In genomic region chr3:102005551-102005950, GRCh38 we compare ENCODE assay signal across 28 cellular contexts.
"Had no signal": no experiment of that assay in that cellular context is flagged by ENCODE, and none has a peak within 500 bp of the region (broad histone marks: within the 10 kb centered on the region; RNA-seq: fewer than 3 reads in every experiment).

No MANE protein-coding gene starts in this region.

- H3K9me3 Mint-ChIP-seq: central memory CD8-positive, alpha-beta T cell had no signal

- H3K4me1 Mint-ChIP-seq: activated CD4-positive, alpha-beta T cell treated with anti-CD3 and anti-CD28 coated beads, Interleukin-2, amount 10 ng/mL, durations not matched to agents 24 days and 14 days; central memory CD8-positive, alpha-beta T cell had no signal

- H3K27me3 Mint-ChIP-seq: activated CD8-positive, alpha-beta T cell treated with anti-CD3 and anti-CD28 coated beads for 36 hours; activated naive CD8-positive, alpha-beta T cell treated with anti-CD3 and anti-CD28 coated beads for 36 hours; activated T-cell treated with anti-CD3 and anti-CD28 coated beads, Interleukin-2, amount 50 U/mL, for 24 hours; central memory CD8-positive, alpha-beta T cell had no signal

- H3K27me3 ChIP-seq: ascending aorta, cardiac muscle cell, MG63 had no signal

- H3K27ac ChIP-seq: ascending aorta, cardiac muscle cell, PC-9, RWPE1 had no signal

- DNase-seq: activated CD4-positive, alpha-beta T cell treated with anti-CD3 and anti-CD28 coated beads, Interleukin-2, amount 10 ng/mL, durations not matched to agents 24 days and 14 days; activated CD4-positive, alpha-beta T cell treated with anti-CD3 and anti-CD28 coated beads, Interleukin-2, amount 50 U/mL, for 4 hours; activated CD8-positive, alpha-beta T cell treated with anti-CD3 and anti-CD28 coated beads for 36 hours; activated effector memory CD4-positive, alpha-beta T cell treated with anti-CD3 and anti-CD28 coated beads, Interleukin-2, amount 50 U/mL, for 16 hours; activated naive CD4-positive, alpha-beta T cell; activated naive CD4-positive, alpha-beta T cell treated with anti-CD3 and anti-CD28 coated beads, Interleukin-2, amount 50 U/mL, for 16 hours; activated naive CD8-positive, alpha-beta T cell treated with anti-CD3 and anti-CD28 coated beads for 36 hours; activated T-cell treated with anti-CD3 and anti-CD28 coated beads, Interleukin-2, amount 50 U/mL, for 24 hours; amygdala; Karpas-422; MG63; NCI-H1048; NCI-H1105 treated with DMSO at 0.1 percent for 48 hours; NCI-H1436; NCI-H1694 treated with DMSO at 0.1 percent for 48 hours; NCI-H2029; NCI-H345; NCI-H524 treated with DMSO at 0.1 percent for 48 hours; NK-92 treated with Interleukin-12 subunit alpha and Interleukin-12 subunit beta, amount 100 ng/mL, for 24 hours; PC-9; SIG-M5; T1000 had no signal

- H3K9me3 ChIP-seq: ascending aorta, MG63 had no signal

- H3K36me3 ChIP-seq: ascending aorta, cardiac muscle cell, MG63 had no signal

- H2AFZ ChIP-seq: PC-9 had no signal

- H3K4me2 ChIP-seq: PC-9 had no signal

- ATAC-seq: activated CD8-positive, alpha-beta T cell treated with anti-CD3 and anti-CD28 coated beads for 36 hours; Right ventricle myocardium inferior had no signal

- H3K4me3 ChIP-seq: ascending aorta, cardiac muscle cell, MG63, PC-9 had no signal

- H3K4me3 Mint-ChIP-seq: activated CD4-positive, alpha-beta T cell treated with anti-CD3 and anti-CD28 coated beads, Interleukin-2, amount 10 ng/mL, durations not matched to agents 24 days and 14 days; activated CD8-positive, alpha-beta T cell treated with anti-CD3 and anti-CD28 coated beads for 36 hours; activated naive CD8-positive, alpha-beta T cell treated with anti-CD3 and anti-CD28 coated beads for 36 hours; activated T-cell treated with anti-CD3 and anti-CD28 coated beads, Interleukin-2, amount 50 U/mL, for 24 hours; activated T-helper 1 cell treated with anti-CD3 and anti-CD28 coated beads, Interleukin-12 subunit alpha, Interleukin-12 subunit beta, Interleukin-2, Interleukin-4 antibody, amounts not matched to agents 30 ng/mL and 10 ng/mL and 1 ng/mL, durations not matched to agents 14 hours and 24 hours and 36 hours; central memory CD8-positive, alpha-beta T cell had no signal

- H3K27ac Mint-ChIP-seq: activated CD4-positive, alpha-beta T cell treated with anti-CD3 and anti-CD28 coated beads, Interleukin-2, amount 10 ng/mL, durations not matched to agents 24 days and 14 days; activated CD8-positive, alpha-beta T cell treated with anti-CD3 and anti-CD28 coated beads for 36 hours; activated naive CD8-positive, alpha-beta T cell treated with anti-CD3 and anti-CD28 coated beads for 36 hours; activated T-cell treated with anti-CD3 and anti-CD28 coated beads, Interleukin-2, amount 50 U/mL, for 24 hours; activated T-helper 1 cell treated with anti-CD3 and anti-CD28 coated beads, Interleukin-12 subunit alpha, Interleukin-12 subunit beta, Interleukin-2, Interleukin-4 antibody, amounts not matched to agents 30 ng/mL and 10 ng/mL and 1 ng/mL, durations not matched to agents 14 hours and 24 hours and 36 hours had no signal
